ENCODE assay signal across 7 cellular contexts in the genomic region with DNA sequence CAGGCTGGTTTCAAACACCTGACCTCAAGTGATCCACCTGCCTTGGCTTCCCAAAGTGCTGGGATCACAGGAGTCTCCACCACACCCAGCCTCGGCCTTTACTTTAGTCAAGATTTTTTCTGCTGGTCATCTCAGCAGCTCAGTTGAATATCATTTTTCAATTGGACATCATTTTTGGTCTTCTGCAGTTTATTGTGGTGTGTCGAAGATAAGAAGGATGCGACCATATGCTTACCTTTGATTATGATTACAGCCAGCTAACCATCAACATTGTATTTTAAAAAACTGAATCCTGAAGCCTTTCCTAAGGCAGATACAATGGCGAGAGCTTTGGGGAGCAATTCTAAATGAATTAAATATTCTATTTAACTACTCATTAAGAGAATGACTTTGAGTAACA.
"Had no signal": no experiment of that assay in that cellular context is flagged by ENCODE, and none has a peak within 500 bp of the region (broad histone marks: within the 10 kb centered on the region; RNA-seq: fewer than 3 reads in every experiment).

No MANE protein-coding gene starts in this region.

- H3K4me2 ChIP-seq: KMS-11 had no signal

- ATAC-seq: HepG2 had no signal

- DNase-seq: IMR-90, KBM-7, KG1 had no signal

- H3K27ac ChIP-seq: HL-60, KMS-11 had no signal

- H3K9ac ChIP-seq: KMS-11 had no signal

- FAIRE-seq: HepG2, HTR-8/SVneo had no signal
